Comparison of ENCODE assay signal across 34 cellular contexts in genomic region chr2:139769633-139770032, GRCh38.
"Had no signal": no experiment of that assay in that cellular context is flagged by ENCODE, and none has a peak within 500 bp of the region (broad histone marks: within the 10 kb centered on the region; RNA-seq: fewer than 3 reads in every experiment).

No MANE protein-coding gene starts in this region.

- H3K36me3 ChIP-seq: MG63 had no signal

- H3K9me3 ChIP-seq: MG63 had no signal

- H3K9ac ChIP-seq: KMS-11 had no signal

- H3K27me3 ChIP-seq: MG63 had no signal

- H3K4me3 ChIP-seq: MG63 had no signal

- H3K27ac ChIP-seq: KMS-11 had no signal

- DNase-seq: Karpas-422, Kasumi-1, MG63, MM.1S, MV-4-11, NCI-H1048, NCI-H1092, NCI-H1092 treated with DMSO at 0.1 percent for 48 hours, NCI-H1105, NCI-H1105 treated with DMSO at 0.1 percent for 48 hours, NCI-H1417, NCI-H1417 treated with DMSO at 0.1 percent for 48 hours, NCI-H1436, NCI-H1436 treated with DMSO at 0.1 percent for 48 hours, NCI-H146, NCI-H1694, NCI-H1694 treated with DMSO at 0.1 percent for 48 hours, NCI-H187, NCI-H187 treated with DMSO at 0.1 percent for 48 hours, NCI-H1930, NCI-H2029, NCI-H2029 treated with DMSO at 0.1 percent for 48 hours, NCI-H2081, NCI-H2081 treated with DMSO at 0.1 percent for 48 hours, NCI-H2107, NCI-H2171, NCI-H2171 treated with DMSO at 0.1 percent for 48 hours, NCI-H2227 treated with DMSO at 0.1 percent for 48 hours, NCI-H226, NCI-H345, NCI-H446, NCI-H446 treated with DMSO at 0.1 percent for 48 hours, NCI-H510A had no signal

- H3K4me2 ChIP-seq: KMS-11 had no signal
